1 cellular context compared by ENCODE assay signal in genomic region chr6:154414021-154414813, GRCh38.
TF ChIP-seq lines count a peak whose summit lies in the region.

No MANE protein-coding gene starts in this region.

TF ChIP-seq in HepG2, 621 proteins besides CTCF, POLR2A, EP300 and RAD21 (continued from another document and continues in another):
- TF ChIP-seq ARID4A (CRISPR knock-in tag; IDR thresholded peaks at IDR 0.05; ENCODE audit: borderline replicate concordance) (no peak), MAFK (conservative IDR thresholded peaks at IDR 0.05 in 1 of 2, IDR thresholded peaks at IDR 0.05 in 1 of 2; ENCODE audit: low read length in 2 of 2) (no peak), HMGXB4 (CRISPR knock-in tag; IDR thresholded peaks at IDR 0.05; ENCODE audit: borderline replicate concordance in 1 of 2, low read depth in 1 of 2) (no peak), AHR (CRISPR knock-in tag; IDR thresholded peaks at IDR 0.05) (no peak), PITX1 (CRISPR knock-in tag; IDR thresholded peaks at IDR 0.05) (no peak), ELF4 (CRISPR knock-in tag; IDR thresholded peaks at IDR 0.05; ENCODE audit: borderline replicate concordance) (no peak), TCF7L2 (IDR thresholded peaks at IDR 0.05; ENCODE audit: low read depth, low read length) (no peak), MIER2 (CRISPR knock-in tag; IDR thresholded peaks at IDR 0.05) (no peak), ZNF121 (CRISPR knock-in tag; IDR thresholded peaks at IDR 0.05) (no peak), SP1 (IDR thresholded peaks at IDR 0.05) (no peak), SP1 (CRISPR knock-in tag; IDR thresholded peaks at IDR 0.05) (no peak), GABPA (IDR thresholded peaks at IDR 0.05; ENCODE audit: low read depth, low read length) (no peak), GABPA (CRISPR knock-in tag; IDR thresholded peaks at IDR 0.05; ENCODE audit: low read depth) (no peak), NRL (CRISPR knock-in tag; IDR thresholded peaks at IDR 0.05; ENCODE audit: borderline replicate concordance) (no peak), ZNF431 (CRISPR knock-in tag; IDR thresholded peaks at IDR 0.05; ENCODE audit: borderline replicate concordance, low read depth) (no peak), ZNF713 (CRISPR knock-in tag; IDR thresholded peaks at IDR 0.05) (no peak), ZNF615 (CRISPR knock-in tag; IDR thresholded peaks at IDR 0.05; ENCODE audit: borderline replicate concordance) (peak; percentile 60; the same call in 1 of the 2 replicates), ZNF282 (IDR thresholded peaks at IDR 0.05; ENCODE audit: partially characterized antibody) (no peak), ZKSCAN8 (CRISPR knock-in tag; IDR thresholded peaks at IDR 0.05; ENCODE audit: borderline replicate concordance) (0 out of 2 replicates have a peak, but pooled peaks have one; percentile 45), SNRNP70 (IDR thresholded peaks at IDR 0.05; ENCODE audit: low read depth, low read length) (no peak), SRF (IDR thresholded peaks at IDR 0.05; ENCODE audit: low read depth, low read length) (no peak), SATB2 (CRISPR knock-in tag; IDR thresholded peaks at IDR 0.05) (no peak), TP53 (CRISPR knock-in tag; conservative IDR thresholded peaks at IDR 0.05) (no peak), MTF1 (CRISPR knock-in tag; IDR thresholded peaks at IDR 0.05) (no peak), SOX6 (IDR thresholded peaks at IDR 0.05) (no peak), SOX6 (CRISPR knock-in tag; IDR thresholded peaks at IDR 0.05) (peak; percentile 87), LCORL (IDR thresholded peaks at IDR 0.05) (no peak), LCORL (CRISPR knock-in tag; IDR thresholded peaks at IDR 0.05) (no peak), ZNF460 (CRISPR knock-in tag; IDR thresholded peaks at IDR 0.05; ENCODE audit: borderline replicate concordance) (no peak), CREB1 (IDR thresholded peaks at IDR 0.05) (no peak), CREB1 (CRISPR knock-in tag; IDR thresholded peaks at IDR 0.05) (no peak), ZNF7 (CRISPR knock-in tag; IDR thresholded peaks at IDR 0.05) (no peak), ZNF746 (CRISPR knock-in tag; IDR thresholded peaks at IDR 0.05) (no peak), ZSCAN20 (CRISPR knock-in tag; IDR thresholded peaks at IDR 0.05; ENCODE audit: borderline replicate concordance) (no peak), CEBPB (IDR thresholded peaks at IDR 0.05; ENCODE audit: borderline replicate concordance, low read depth, low read length) (peak; percentile 36; the same call in 1 of the 2 replicates), EED (CRISPR knock-in tag; IDR thresholded peaks at IDR 0.05) (no peak), MED1 (CRISPR knock-in tag; IDR thresholded peaks at IDR 0.05) (peak; percentile 43; the same call in 1 of the 2 replicates), ZNF629 (CRISPR knock-in tag; conservative IDR thresholded peaks at IDR 0.05) (no peak), TEAD3 (CRISPR knock-in tag; optimal IDR thresholded peaks at IDR 0.05; ENCODE audit: borderline replicate concordance) (no peak)
- TF ChIP-seq, protein P1, sequence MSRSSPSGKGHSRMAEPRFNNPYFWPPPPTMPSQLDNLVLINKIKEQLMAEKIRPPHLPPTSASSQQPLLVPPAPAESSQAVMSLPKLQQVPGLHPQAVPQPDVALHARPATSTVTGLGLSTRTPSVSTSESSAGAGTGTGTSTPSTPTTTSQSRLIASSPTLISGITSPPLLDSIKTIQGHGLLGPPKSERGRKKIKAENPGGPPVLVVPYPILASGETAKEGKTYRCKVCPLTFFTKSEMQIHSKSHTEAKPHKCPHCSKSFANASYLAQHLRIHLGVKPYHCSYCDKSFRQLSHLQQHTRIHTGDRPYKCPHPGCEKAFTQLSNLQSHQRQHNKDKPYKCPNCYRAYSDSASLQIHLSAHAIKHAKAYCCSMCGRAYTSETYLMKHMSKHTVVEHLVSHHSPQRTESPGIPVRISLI (CRISPR knock-in tag; IDR thresholded peaks at IDR 0.05; ENCODE audit: borderline replicate concordance) = no peak
- TF ChIP-seq, protein P2, sequence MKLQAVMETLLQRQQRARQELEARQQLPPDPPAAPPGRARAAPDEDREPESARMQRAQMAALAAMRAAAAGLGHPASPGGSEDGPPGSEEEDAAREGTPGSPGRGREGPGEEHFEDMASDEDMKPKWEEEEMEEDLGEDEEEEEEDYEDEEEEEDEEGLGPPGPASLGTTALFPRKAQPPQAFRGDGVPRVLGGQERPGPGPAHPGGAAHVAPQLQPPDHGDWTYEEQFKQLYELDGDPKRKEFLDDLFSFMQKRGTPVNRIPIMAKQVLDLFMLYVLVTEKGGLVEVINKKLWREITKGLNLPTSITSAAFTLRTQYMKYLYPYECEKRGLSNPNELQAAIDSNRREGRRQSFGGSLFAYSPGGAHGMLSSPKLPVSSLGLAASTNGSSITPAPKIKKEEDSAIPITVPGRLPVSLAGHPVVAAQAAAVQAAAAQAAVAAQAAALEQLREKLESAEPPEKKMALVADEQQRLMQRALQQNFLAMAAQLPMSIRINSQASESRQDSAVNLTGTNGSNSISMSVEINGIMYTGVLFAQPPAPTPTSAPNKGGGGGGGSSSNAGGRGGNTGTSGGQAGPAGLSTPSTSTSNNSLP (IDR thresholded peaks at IDR 0.05; ENCODE audit: low read depth, low read length) = peak; percentile 87
- TF ChIP-seq, protein P3, sequence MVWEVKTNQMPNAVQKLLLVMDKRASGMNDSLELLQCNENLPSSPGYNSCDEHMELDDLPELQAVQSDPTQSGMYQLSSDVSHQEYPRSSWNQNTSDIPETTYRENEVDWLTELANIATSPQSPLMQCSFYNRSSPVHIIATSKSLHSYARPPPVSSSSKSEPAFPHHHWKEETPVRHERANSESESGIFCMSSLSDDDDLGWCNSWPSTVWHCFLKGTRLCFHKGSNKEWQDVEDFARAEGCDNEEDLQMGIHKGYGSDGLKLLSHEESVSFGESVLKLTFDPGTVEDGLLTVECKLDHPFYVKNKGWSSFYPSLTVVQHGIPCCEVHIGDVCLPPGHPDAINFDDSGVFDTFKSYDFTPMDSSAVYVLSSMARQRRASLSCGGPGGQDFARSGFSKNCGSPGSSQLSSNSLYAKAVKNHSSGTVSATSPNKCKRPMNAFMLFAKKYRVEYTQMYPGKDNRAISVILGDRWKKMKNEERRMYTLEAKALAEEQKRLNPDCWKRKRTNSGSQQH (CRISPR knock-in tag; IDR thresholded peaks at IDR 0.05; ENCODE audit: low read depth) = no peak
- TF ChIP-seq, protein P4, sequence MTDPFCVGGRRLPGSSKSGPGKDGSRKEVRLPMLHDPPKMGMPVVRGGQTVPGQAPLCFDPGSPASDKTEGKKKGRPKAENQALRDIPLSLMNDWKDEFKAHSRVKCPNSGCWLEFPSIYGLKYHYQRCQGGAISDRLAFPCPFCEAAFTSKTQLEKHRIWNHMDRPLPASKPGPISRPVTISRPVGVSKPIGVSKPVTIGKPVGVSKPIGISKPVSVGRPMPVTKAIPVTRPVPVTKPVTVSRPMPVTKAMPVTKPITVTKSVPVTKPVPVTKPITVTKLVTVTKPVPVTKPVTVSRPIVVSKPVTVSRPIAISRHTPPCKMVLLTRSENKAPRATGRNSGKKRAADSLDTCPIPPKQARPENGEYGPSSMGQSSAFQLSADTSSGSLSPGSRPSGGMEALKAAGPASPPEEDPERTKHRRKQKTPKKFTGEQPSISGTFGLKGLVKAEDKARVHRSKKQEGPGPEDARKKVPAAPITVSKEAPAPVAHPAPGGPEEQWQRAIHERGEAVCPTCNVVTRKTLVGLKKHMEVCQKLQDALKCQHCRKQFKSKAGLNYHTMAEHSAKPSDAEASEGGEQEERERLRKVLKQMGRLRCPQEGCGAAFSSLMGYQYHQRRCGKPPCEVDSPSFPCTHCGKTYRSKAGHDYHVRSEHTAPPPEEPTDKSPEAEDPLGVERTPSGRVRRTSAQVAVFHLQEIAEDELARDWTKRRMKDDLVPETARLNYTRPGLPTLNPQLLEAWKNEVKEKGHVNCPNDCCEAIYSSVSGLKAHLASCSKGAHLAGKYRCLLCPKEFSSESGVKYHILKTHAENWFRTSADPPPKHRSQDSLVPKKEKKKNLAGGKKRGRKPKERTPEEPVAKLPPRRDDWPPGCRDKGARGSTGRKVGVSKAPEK (CRISPR knock-in tag; IDR thresholded peaks at IDR 0.05; ENCODE audit: borderline replicate concordance) = no peak
- TF ChIP-seq, protein P5, sequence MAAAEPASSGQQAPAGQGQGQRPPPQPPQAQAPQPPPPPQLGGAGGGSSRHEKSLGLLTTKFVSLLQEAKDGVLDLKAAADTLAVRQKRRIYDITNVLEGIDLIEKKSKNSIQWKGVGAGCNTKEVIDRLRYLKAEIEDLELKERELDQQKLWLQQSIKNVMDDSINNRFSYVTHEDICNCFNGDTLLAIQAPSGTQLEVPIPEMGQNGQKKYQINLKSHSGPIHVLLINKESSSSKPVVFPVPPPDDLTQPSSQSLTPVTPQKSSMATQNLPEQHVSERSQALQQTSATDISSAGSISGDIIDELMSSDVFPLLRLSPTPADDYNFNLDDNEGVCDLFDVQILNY (CRISPR knock-in tag; conservative IDR thresholded peaks at IDR 0.05) = no peak
- TF ChIP-seq, protein P6, sequence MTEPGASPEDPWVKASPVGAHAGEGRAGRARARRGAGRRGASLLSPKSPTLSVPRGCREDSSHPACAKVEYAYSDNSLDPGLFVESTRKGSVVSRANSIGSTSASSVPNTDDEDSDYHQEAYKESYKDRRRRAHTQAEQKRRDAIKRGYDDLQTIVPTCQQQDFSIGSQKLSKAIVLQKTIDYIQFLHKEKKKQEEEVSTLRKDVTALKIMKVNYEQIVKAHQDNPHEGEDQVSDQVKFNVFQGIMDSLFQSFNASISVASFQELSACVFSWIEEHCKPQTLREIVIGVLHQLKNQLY (CRISPR knock-in tag; IDR thresholded peaks at IDR 0.05) = no peak
